ENCODE assay signal across 9 cellular contexts in genomic region chr16:11978080-11978479, GRCh38. TPM values are rescaled to one million over a fixed set of nuclear protein-coding genes. Genes with fewer than 3 reads are reported as not detected.
DNase-seq lines count a peak whose midpoint lies in the region; ATAC-seq and TF ChIP-seq lines count a peak whose summit lies in the region.
"Had no signal": no experiment of that assay in that cellular context is flagged by ENCODE, and none has a peak within 500 bp of the region (broad histone marks: within the 10 kb centered on the region; RNA-seq: fewer than 3 reads in every experiment).

No MANE protein-coding gene starts in this region.

- peak overlapping the region; percentile 97 for H3K4me3 Mint-ChIP-seq in GM23338
- peak overlapping the region; percentile 100 for H3K4me3 Mint-ChIP-seq in natural killer cell treated with Interleukin-12 subunit alpha and Interleukin-12 subunit beta and Interleukin-15 and Interleukin-18, amount 100 ng/mL, for 72 hours

- intact Hi-C loops in ascending aorta (cut with DNase I) = no loop called here

- H3K4me3 ChIP-seq in AG04449 (ENCODE audit: low read depth, low read length) (peak overlapping the region; percentile 96), GM23338 (peak overlapping the region; percentile 98), ascending aorta (peak overlapping the region in 1 of 2 donors; percentile 78)

- no peak for TF ChIP-seq CTCF in AG04449 (IDR thresholded peaks at IDR 0.05; ENCODE audit: insufficient read depth, low read length, missing control alignments)
- no peak for TF ChIP-seq CTCF in GM23338 (conservative IDR thresholded peaks at IDR 0.05; ENCODE audit: low read depth in 2 of 2)
- no peak for TF ChIP-seq CTCF in ascending aorta (IDR thresholded peaks at IDR 0.05)

- H3K36me3 ChIP-seq in GM23338 (ENCODE audit: insufficient read depth) = no peaks in the 10 kb centered on the region
- H3K36me3 ChIP-seq in ascending aorta = peaks cover 0 to 7% of the 10 kb centered on the region in 2 donors

- H3K9me2 ChIP-seq in GM23338 (ENCODE audit: insufficient read depth) = no peaks in the 10 kb centered on the region

- peaks cover 6% of the 10 kb centered on the region for H3K4me1 ChIP-seq in GM23338 (ENCODE audit: insufficient read depth)
- H3K4me1 ChIP-seq in ascending aorta = peaks cover 0 to 8% of the 10 kb centered on the region in 2 donors

- no peaks in the 10 kb centered on the region; the same call in 2 of the 3 replicates for H3K36me3 Mint-ChIP-seq in GM23338 (ENCODE audit: low read depth)
- H3K36me3 Mint-ChIP-seq in natural killer cell treated with Interleukin-12 subunit alpha and Interleukin-12 subunit beta and Interleukin-15 and Interleukin-18, amount 100 ng/mL, for 72 hours = peaks cover 4% of the 10 kb centered on the region

- no peak overlapping the region for H3K27ac Mint-ChIP-seq in GM23338
- H3K27ac Mint-ChIP-seq in natural killer cell treated with Interleukin-12 subunit alpha and Interleukin-12 subunit beta and Interleukin-15 and Interleukin-18, amount 100 ng/mL, for 72 hours = peak overlapping the region; percentile 88 to 99

- peaks cover 3% of the 10 kb centered on the region; the same call in 1 of the 3 replicates for H3K9me3 Mint-ChIP-seq in GM23338
- no peaks in the 10 kb centered on the region for H3K9me3 Mint-ChIP-seq in natural killer cell treated with Interleukin-12 subunit alpha and Interleukin-12 subunit beta and Interleukin-15 and Interleukin-18, amount 100 ng/mL, for 72 hours

- H3F3A ChIP-seq in GM23338 (replicated peaks; ENCODE audit: low read depth) = 0 out of 2 replicates have a peak, but pooled peaks cover 2% of the 10 kb centered on the region

- H2AFZ ChIP-seq in GM23338 = peak overlapping the region; percentile 96; the same call in 1 of the 2 replicates

- POLR2A ChIA-PET in AG04449 (lab: Yijun Ruan, JAX) = interaction anchor here (0.5 kb wide), 1 partner anchor 63 kb away, joined by 3 read pairs; no protein-coding TSS in a partner anchor

- CTCF ChIA-PET in AG04449 (lab: Yijun Ruan, JAX) = interaction anchor here (0.9 to 1.8 kb wide), 7 partner anchors 9 to 117 kb away, joined by 3 to 9 read pairs (median 4); partner anchors contain the start of gene TNFRSF17

- H3K4me2 ChIP-seq in GM23338 = peak overlapping the region; percentile 97

- no peaks in the 10 kb centered on the region for H3K9me3 ChIP-seq in ascending aorta

- ATAC-seq in GM23338 = no peak
- no peak for ATAC-seq in natural killer cell treated with Interleukin-12 subunit alpha and Interleukin-12 subunit beta and Interleukin-15 and Interleukin-18, amount 100 ng/mL, for 72 hours
- no peak for ATAC-seq in GM21737 (IDR thresholded peaks at IDR 0.05; ENCODE audit: unreplicated experiment)
- no peak for ATAC-seq in GM21447 (IDR thresholded peaks at IDR 0.05; ENCODE audit: unreplicated experiment)

- peaks cover 10% of the 10 kb centered on the region for H3K27me3 Mint-ChIP-seq in GM23338 (ENCODE audit: insufficient read depth, low read depth, poor library complexity)
- no peaks in the 10 kb centered on the region for H3K27me3 Mint-ChIP-seq in natural killer cell treated with Interleukin-12 subunit alpha and Interleukin-12 subunit beta and Interleukin-15 and Interleukin-18, amount 100 ng/mL, for 72 hours

- peaks cover 14% of the 10 kb centered on the region for H3K79me2 ChIP-seq in GM23338 (replicated peaks; ENCODE audit: insufficient read depth)

- H3K27ac ChIP-seq in GM23338 (ENCODE audit: low read depth) = no peak overlapping the region
- H3K27ac ChIP-seq in ascending aorta = peak overlapping the region; percentile 73 to 83

- H3K27me3 ChIP-seq in GM23338 (ENCODE audit: insufficient read depth) (no peaks in the 10 kb centered on the region), ascending aorta (no peaks in the 10 kb centered on the region)

- H3K4me1 Mint-ChIP-seq in GM23338 = peaks cover 21% of the 10 kb centered on the region
- H3K4me1 Mint-ChIP-seq in natural killer cell treated with Interleukin-12 subunit alpha and Interleukin-12 subunit beta and Interleukin-15 and Interleukin-18, amount 100 ng/mL, for 72 hours (ENCODE audit: low read depth in 2 of 2) = peaks cover 26 to 30% of the 10 kb centered on the region in 2 donors

- no peak for DNase-seq in AG04449 (ENCODE audit: low read depth, low spot score)
- no peak for DNase-seq in GM23338 (ENCODE audit: low spot score)
- no peak for DNase-seq in ascending aorta (ENCODE audit: low spot score in 2 of 2)
- no peak for DNase-seq in natural killer cell treated with Interleukin-12 subunit alpha and Interleukin-12 subunit beta and Interleukin-15 and Interleukin-18, amount 100 ng/mL, for 72 hours (ENCODE audit: low spot score)
- DNase-seq in mesenteric fat pad (ENCODE audit: low spot score) = no peak
- DNase-seq in NOMO-1 (lab: John Stamatoyannopoulos, UW; ENCODE audit: unreplicated experiment in 2 of 2) = no peak
- DNase-seq: NCI-H1092 had no signal

- no peaks in the 10 kb centered on the region for H4K20me1 ChIP-seq in GM23338 (replicated peaks; ENCODE audit: insufficient read depth)

TF ChIP-seq in GM23338, 12 proteins besides CTCF, POLR2A, EP300 and RAD21:
- TF ChIP-seq STAT1 (IDR thresholded peaks at IDR 0.05; ENCODE audit: unreplicated experiment) = no peak

RNA-seq across cellular contexts. Expression of gene SNX29, which starts 1.5 kb away (rescaled TPM):
- 4.3 and 9.0 TPM in 2 replicates for total RNA-seq in GM23338 (2014; rRNA removed; shearing (Covaris generic))
- 12.9 and 13.2 TPM in 2 replicates for polyA plus RNA-seq in GM23338 (2016; fragmentation: Nextera tagmentation; extraction: Ambion mirVana)
- total RNA-seq in ascending aorta (69.8 TPM), mesenteric fat pad (71.8 TPM)
- 10 to 100 TPM; 18.9 to 37.4 TPM for total RNA-seq in natural killer cell treated with Interleukin-12 subunit alpha and Interleukin-12 subunit beta and Interleukin-15 and Interleukin-18, amount 100 ng/mL, for 72 hours

RNA-seq across cellular contexts. Expression of gene TNFRSF17, which starts 13.1 kb away (rescaled TPM):
- not detected in 2 replicates for total RNA-seq in GM23338 (2014; rRNA removed; shearing (Covaris generic))
- 0.37 TPM in 1 of 2 replicates, not detected in the other for polyA plus RNA-seq in GM23338 (2016; fragmentation: Nextera tagmentation; extraction: Ambion mirVana)
- total RNA-seq in ascending aorta = not detected
- total RNA-seq in natural killer cell treated with Interleukin-12 subunit alpha and Interleukin-12 subunit beta and Interleukin-15 and Interleukin-18, amount 100 ng/mL, for 72 hours = not detected
- total RNA-seq in mesenteric fat pad = not detected

RNA-seq across cellular contexts. Expression of gene NPIPB2, which starts 36.2 kb away (rescaled TPM):
- total RNA-seq in GM23338 (2014; rRNA removed; shearing (Covaris generic)) = 6.8 and 33.1 TPM in 2 replicates
- polyA plus RNA-seq in GM23338 (2016; fragmentation: Nextera tagmentation; extraction: Ambion mirVana) = 1.0 and 1.5 TPM in 2 replicates
- total RNA-seq in ascending aorta (28.1 TPM), mesenteric fat pad (10.9 TPM)
- total RNA-seq in natural killer cell treated with Interleukin-12 subunit alpha and Interleukin-12 subunit beta and Interleukin-15 and Interleukin-18, amount 100 ng/mL, for 72 hours = 10 to 100 TPM; 19.9 to 35.5 TPM
